ENCODE assay signal across 24 cellular contexts in the genomic region with DNA sequence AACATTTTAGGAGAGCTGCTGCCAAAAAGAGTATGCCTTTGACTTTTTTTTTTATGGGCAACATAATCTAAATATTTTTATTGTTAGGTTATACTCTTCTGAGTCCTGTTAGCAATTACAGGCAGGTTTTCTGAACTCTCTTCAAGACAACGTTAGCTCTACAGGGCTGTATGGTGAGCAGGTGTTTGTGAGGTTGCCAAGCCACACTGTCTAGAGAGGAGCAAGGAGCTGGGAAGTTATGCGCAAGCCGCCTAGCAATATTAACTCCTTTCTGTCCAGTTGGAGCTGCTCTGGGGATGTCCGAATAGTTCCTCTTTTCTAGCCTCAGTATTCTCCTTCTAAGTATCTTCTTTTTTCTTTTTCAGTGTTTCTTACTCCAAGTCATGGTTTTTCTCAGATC.
DNase-seq lines count a peak whose midpoint lies in the region; ATAC-seq, FAIRE-seq and TF ChIP-seq lines count a peak whose summit lies in the region.
"Had no signal": no experiment of that assay in that cellular context is flagged by ENCODE, and none has a peak within 500 bp of the region (broad histone marks: within the 10 kb centered on the region; RNA-seq: fewer than 3 reads in every experiment).

No MANE protein-coding gene starts in this region.

- no peak overlapping the region for H3K27ac Mint-ChIP-seq in activated CD8-positive, alpha-beta T cell treated with anti-CD3 and anti-CD28 coated beads, Interleukin-2, amount 10 ng/mL, durations not matched to agents 7 days and 5 days
- H3K27ac Mint-ChIP-seq: CD8-positive, alpha-beta memory T cell; progenitor cell of endocrine pancreas; T-helper 2 cell treated with Interferon-gamma antibody and Interleukin-4, amounts not matched to agents 5 μg/mL and 100 μg/mL, for 36 hours had no signal

- H3K4me3 ChIP-seq in hepatocyte, result no peak overlapping the region
- H3K4me3 ChIP-seq: body of pancreas, GM23248, lower lobe of right lung, sigmoid colon, vagina had no signal

- H3K9me3 ChIP-seq in hepatocyte (ENCODE audit: low read depth), result no peaks in the 10 kb centered on the region
- H3K9me3 ChIP-seq: body of pancreas, lower lobe of right lung, sigmoid colon, vagina had no signal

- no peaks in the 10 kb centered on the region for H3K79me2 ChIP-seq in hepatocyte

- no peaks in the 10 kb centered on the region for H3K27me3 ChIP-seq in hepatocyte
- H3K27me3 ChIP-seq: body of pancreas, sigmoid colon, vagina had no signal

- no peaks in the 10 kb centered on the region for H3K27me3 Mint-ChIP-seq in activated CD8-positive, alpha-beta T cell treated with anti-CD3 and anti-CD28 coated beads, Interleukin-2, amount 10 ng/mL, durations not matched to agents 7 days and 5 days (ENCODE audit: low read depth)
- H3K27me3 Mint-ChIP-seq: progenitor cell of endocrine pancreas had no signal

- no peak overlapping the region for H2AFZ ChIP-seq in hepatocyte
- H2AFZ ChIP-seq: GM23248 had no signal

- H3K27ac ChIP-seq in hepatocyte, result no peak overlapping the region
- H3K27ac ChIP-seq: body of pancreas, GM23248, lower lobe of right lung, sigmoid colon, vagina had no signal

- 40% methylated on average over 4 of the region's 4 CpGs for WGBS in hepatocyte (ENCODE audit: low lambda C conversion rate, missing lambda C conversion rate)

- H3K4me1 Mint-ChIP-seq in activated CD8-positive, alpha-beta T cell treated with anti-CD3 and anti-CD28 coated beads, Interleukin-2, amount 10 ng/mL, durations not matched to agents 7 days and 5 days (ENCODE audit: low read depth), result no peaks in the 10 kb centered on the region
- H3K4me1 Mint-ChIP-seq: CD8-positive, alpha-beta memory T cell had no signal

- no peaks in the 10 kb centered on the region for H3K36me3 ChIP-seq in hepatocyte (replicated peaks; ENCODE audit: insufficient read depth, low read depth)
- H3K36me3 ChIP-seq: lower lobe of right lung, sigmoid colon, vagina had no signal

- no peak for ATAC-seq in GM18867 (IDR thresholded peaks at IDR 0.05; ENCODE audit: unreplicated experiment)
- no peak for ATAC-seq in activated CD8-positive, alpha-beta T cell treated with anti-CD3 and anti-CD28 coated beads, Interleukin-2, amount 10 ng/mL, durations not matched to agents 7 days and 5 days
- ATAC-seq: body of pancreas had no signal

- no peaks in the 10 kb centered on the region for H3K9me2 ChIP-seq in hepatocyte (replicated peaks; ENCODE audit: insufficient read depth)

- peak overlapping the region; percentile 71 for H3K4me2 ChIP-seq in hepatocyte

- no peaks in the 10 kb centered on the region for H3K4me1 ChIP-seq in hepatocyte (ENCODE audit: insufficient read depth)
- H3K4me1 ChIP-seq: body of pancreas, lower lobe of right lung, vagina had no signal

- H3K36me3 Mint-ChIP-seq in activated CD8-positive, alpha-beta T cell treated with anti-CD3 and anti-CD28 coated beads, Interleukin-2, amount 10 ng/mL, durations not matched to agents 7 days and 5 days (ENCODE audit: low read depth), result no peaks in the 10 kb centered on the region
- H3K36me3 Mint-ChIP-seq: CD8-positive, alpha-beta memory T cell had no signal

- DNase-seq in A172 (ENCODE audit: low spot score) (peak; percentile 20), DMS79 treated with DMSO at 0.1 percent for 48 hours (lab: John Stamatoyannopoulos, UW) (peak; percentile 89), RPMI8226 (peak; percentile 68), hepatocyte (ENCODE audit: low spot score) (no peak), D721Med (ENCODE audit: insufficient read length, low spot score) (no peak)
- DNase-seq in activated CD8-positive, alpha-beta T cell treated with anti-CD3 and anti-CD28 coated beads, Interleukin-2, amount 10 ng/mL, durations not matched to agents 7 days and 5 days, result no peak
- DNase-seq: activated CD4-positive, alpha-beta T cell treated with anti-CD3 and anti-CD28 coated beads, Interleukin-2, amount 50 U/mL, for 48 hours; activated CD4-positive, CD25-positive, alpha-beta regulatory T cell; activated effector memory CD4-positive, alpha-beta T cell treated with anti-CD3 and anti-CD28 coated beads, Interleukin-2, amount 50 U/mL, for 16 hours; AML-193; CD8-positive, alpha-beta memory T cell; GM23248; islet precursor cell; lower lobe of right lung; NCI-H1436; NCI-H2171; NCI-H774; sigmoid colon had no signal

- POLR2A ChIA-PET in activated CD8-positive, alpha-beta T cell treated with anti-CD3 and anti-CD28 coated beads, Interleukin-2, amount 10 ng/mL, durations not matched to agents 7 days and 5 days (lab: Charles Lee), result no interaction called here

- no peaks in the 10 kb centered on the region for H4K20me1 ChIP-seq in hepatocyte (ENCODE audit: insufficient read depth, poor library complexity, severe bottlenecking)

- no peak for TF ChIP-seq CTCF in hepatocyte (IDR thresholded peaks at IDR 0.05; ENCODE audit: poor library complexity)
- no peak for TF ChIP-seq CTCF in D721Med (IDR thresholded peaks at IDR 0.05; ENCODE audit: insufficient read depth, missing control alignments)

- no peak overlapping the region for H3K4me3 Mint-ChIP-seq in activated CD8-positive, alpha-beta T cell treated with anti-CD3 and anti-CD28 coated beads, Interleukin-2, amount 10 ng/mL, durations not matched to agents 7 days and 5 days
- H3K4me3 Mint-ChIP-seq: CD8-positive, alpha-beta memory T cell; T-helper 2 cell treated with Interferon-gamma antibody and Interleukin-4, amounts not matched to agents 5 μg/mL and 100 μg/mL, for 36 hours had no signal

- FAIRE-seq in D721Med (lab: Jason Lieb, UNC), result no peak
- FAIRE-seq: frontal cortex had no signal

- H3K9me3 Mint-ChIP-seq in activated CD8-positive, alpha-beta T cell treated with anti-CD3 and anti-CD28 coated beads, Interleukin-2, amount 10 ng/mL, durations not matched to agents 7 days and 5 days (ENCODE audit: insufficient read depth), result no peaks in the 10 kb centered on the region
- H3K9me3 Mint-ChIP-seq: T-helper 2 cell treated with Interferon-gamma antibody and Interleukin-4, amounts not matched to agents 5 μg/mL and 100 μg/mL, for 36 hours had no signal

- CTCF ChIA-PET in activated CD8-positive, alpha-beta T cell treated with anti-CD3 and anti-CD28 coated beads, Interleukin-2, amount 10 ng/mL, durations not matched to agents 7 days and 5 days (lab: Charles Lee), result no interaction called here

Comparison
In these comparisons a context has a peak if more than half of its experiments do, and no peak if none do; other contexts are left out.
1. DNase-seq: peak in A172 (single experiment), DMS79 treated with DMSO at 0.1 percent for 48 hours (single experiment) and RPMI8226 (single experiment); none in hepatocyte (single experiment), D721Med (single experiment) and activated CD8-positive, alpha-beta T cell treated with anti-CD3 and anti-CD28 coated beads, Interleukin-2, amount 10 ng/mL, durations not matched to agents 7 days and 5 days (single experiment).